8 cellular contexts compared by ENCODE assay signal in genomic region chr19:13430790-13431582, GRCh38.
DNase-seq lines count a peak whose midpoint lies in the region; ATAC-seq and TF ChIP-seq lines count a peak whose summit lies in the region.

No MANE protein-coding gene starts in this region.

- no peak for TF ChIP-seq POLR2A in stomach (IDR thresholded peaks at IDR 0.05)

- H3K4me2 ChIP-seq in DND-41 (ENCODE audit: insufficient read depth, low read length) = no peak overlapping the region

- H3K36me3 ChIP-seq in DND-41 (ENCODE audit: insufficient read depth, low read length) (no peaks in the 10 kb centered on the region), mucosa of descending colon (ENCODE audit: low read depth) (no peaks in the 10 kb centered on the region), stomach (no peaks in the 10 kb centered on the region)

- no peak overlapping the region for H2AFZ ChIP-seq in DND-41 (ENCODE audit: low read depth, low read length)

- WGBS in stomach, 5 donors = 67 to 77% (median 72%) methylated on average over 5 of the region's 5 CpGs

- H3K27me3 ChIP-seq in DND-41 (ENCODE audit: insufficient read depth, low read length, poor library complexity) = no peaks in the 10 kb centered on the region
- H3K27me3 ChIP-seq in stomach = peaks cover 0 to 21% (median 0%) of the 10 kb centered on the region in 3 donors

- no peaks in the 10 kb centered on the region for H3K79me2 ChIP-seq in DND-41 (ENCODE audit: insufficient read depth, low read length)

- H4K20me1 ChIP-seq in DND-41 (ENCODE audit: insufficient read depth, low read length) = no peaks in the 10 kb centered on the region; the same call in 1 of the 2 replicates

- H3K4me3 ChIP-seq in DND-41 (ENCODE audit: low read depth in 1 of 2, low read length in 2 of 2) = no peak overlapping the region
- no peak overlapping the region for H3K4me3 ChIP-seq in WI38 (ENCODE audit: low read depth, low read length)
- no peak overlapping the region for H3K4me3 ChIP-seq in choroid plexus epithelial cell (ENCODE audit: low read depth, low read length)
- no peak overlapping the region for H3K4me3 ChIP-seq in mucosa of descending colon
- H3K4me3 ChIP-seq in stomach = no peak overlapping the region

- H3K27ac ChIP-seq in DND-41 (ENCODE audit: low read length) = no peak overlapping the region
- H3K27ac ChIP-seq in stomach = no peak overlapping the region

- intact Hi-C loops in mucosa of descending colon (cut with DNase I, micrococcal nuclease) = loop anchor here in 1 of 2 donors (10.0 kb wide), 1 partner anchor 146 kb away; no protein-coding TSS in a partner anchor
- intact Hi-C loops in stomach (cut with DNase I; ENCODE audit: low total_unique reads) = no loop called here

- TF ChIP-seq CTCF in DND-41 (IDR thresholded peaks at IDR 0.05; ENCODE audit: borderline replicate concordance, extremely low read depth, low read length, poor library complexity, severe bottlenecking) = peak; percentile 82
- peak; percentile 94 for TF ChIP-seq CTCF in WI38 (IDR thresholded peaks at IDR 0.05; ENCODE audit: low read depth, low read length)
- peak; percentile 78 for TF ChIP-seq CTCF in choroid plexus epithelial cell (conservative IDR thresholded peaks at IDR 0.05; ENCODE audit: low read depth, low read length)
- peak; percentile 34 for TF ChIP-seq CTCF in mucosa of descending colon (IDR thresholded peaks at IDR 0.05)
- TF ChIP-seq CTCF in stomach (IDR thresholded peaks at IDR 0.05) = peak in 4 of 7 experiments; percentile 22 to 48 (median 47)

- ATAC-seq in DND-41 (ENCODE audit: insufficient read depth, low read depth) (0 out of 3 replicates have a peak, but pooled peaks have one; percentile 55), mucosa of descending colon (peak; percentile 50)

- no peak overlapping the region for H3K9ac ChIP-seq in DND-41 (ENCODE audit: low read depth, low read length)

- TF ChIP-seq EP300 in Ishikawa (IDR thresholded peaks at IDR 0.05; ENCODE audit: borderline replicate concordance) (no peak), stomach (IDR thresholded peaks at IDR 0.05) (no peak)

- peak; percentile 70 for TF ChIP-seq RAD21 in Ishikawa (IDR thresholded peaks at IDR 0.05; ENCODE audit: low read depth)

- H3K9me3 ChIP-seq in DND-41 (ENCODE audit: insufficient read depth, low read length, severe bottlenecking) (no peaks in the 10 kb centered on the region), mucosa of descending colon (no peaks in the 10 kb centered on the region), stomach (peaks cover 0 to 11% (median 9%) of the 10 kb centered on the region in 4 donors)

- DNase-seq in DND-41 (peak; percentile 64), choroid plexus epithelial cell (ENCODE audit: low read depth) (peak; percentile 50), mucosa of descending colon (peak in 2 of 3 donors; percentile 54 to 59), stomach (peak; percentile 35), middle frontal gyrus (ENCODE audit: extremely low spot score, low spot score) (no peak), NCI-H1930 (lab: John Stamatoyannopoulos, UW) (no peak)

- no peaks in the 10 kb centered on the region for H3K4me1 ChIP-seq in DND-41 (ENCODE audit: insufficient read depth, low read length)
- no peaks in the 10 kb centered on the region for H3K4me1 ChIP-seq in mucosa of descending colon (ENCODE audit: low read depth)
- H3K4me1 ChIP-seq in stomach = no peaks in the 10 kb centered on the region

TF ChIP-seq in Ishikawa, 13 proteins besides CTCF, POLR2A, EP300 and RAD21:
- no peak for TF ChIP-seq TCF12 (IDR thresholded peaks at IDR 0.05; ENCODE audit: low read depth)
- no peak for TF ChIP-seq NFIC (IDR thresholded peaks at IDR 0.05)
- no peak for TF ChIP-seq FOXM1 (IDR thresholded peaks at IDR 0.05; ENCODE audit: borderline replicate concordance, low read depth)
- TF ChIP-seq USF1 (IDR thresholded peaks at IDR 0.05) = no peak
- TF ChIP-seq YY1 (IDR thresholded peaks at IDR 0.05; ENCODE audit: low read depth) = no peak
- TF ChIP-seq TAF1 (IDR thresholded peaks at IDR 0.05; ENCODE audit: low read depth) = no peak
- no peak for TF ChIP-seq ZBTB7A (IDR thresholded peaks at IDR 0.05; ENCODE audit: low read depth)
- no peak for TF ChIP-seq TEAD4 (IDR thresholded peaks at IDR 0.05)
- no peak for TF ChIP-seq REST (IDR thresholded peaks at IDR 0.05; ENCODE audit: low read depth)

Comparison
In these comparisons a context has a peak if more than half of its experiments do, and no peak if none do; other contexts are left out.
1. DNase-seq: peak in DND-41 (single experiment), choroid plexus epithelial cell (single experiment), mucosa of descending colon (2 of 3) and stomach (single experiment); none in middle frontal gyrus (single experiment) and NCI-H1930 (0 of 2).
2. CTCF ChIP-seq: peak in every context shown above with its lines; median percentile 94 in WI38; 82 in DND-41; 78 in choroid plexus epithelial cell; 47 in stomach; 34 in mucosa of descending colon.